ENCODE assay signal across 12 cellular contexts in genomic region chr7:155222046-155222445, GRCh38.
"Had no signal": no experiment of that assay in that cellular context is flagged by ENCODE, and none has a peak within 500 bp of the region (broad histone marks: within the 10 kb centered on the region; RNA-seq: fewer than 3 reads in every experiment).

No MANE protein-coding gene starts in this region.

- H3K36me3 Mint-ChIP-seq: activated naive CD4-positive, alpha-beta T cell treated with anti-CD3 and anti-CD28 coated beads, Interleukin-2, amount 50 U/mL, for 72 hours; immature natural killer cell had no signal

- H3K9me3 Mint-ChIP-seq: activated naive CD4-positive, alpha-beta T cell treated with anti-CD3 and anti-CD28 coated beads, Interleukin-2, amount 50 U/mL, for 72 hours; activated T-cell treated with anti-CD3 and anti-CD28 coated beads, Interleukin-2, amount 50 U/mL, for 4 hours; nephron; stimulated activated naive CD8-positive, alpha-beta T cell treated with anti-CD3 and anti-CD28 coated beads, Interleukin-15, Interleukin-2, amounts not matched to agents 100 ng/mL and 50 ng/mL, for 24 hours had no signal

- H3K4me1 Mint-ChIP-seq: immature natural killer cell had no signal

- DNase-seq: activated CD4-positive, CD25-positive, alpha-beta regulatory T cell; activated effector memory CD4-positive, alpha-beta T cell treated with anti-CD3 and anti-CD28 coated beads, Interleukin-2, amount 50 U/mL, for 16 hours; activated T-cell treated with anti-CD3 and anti-CD28 coated beads, Interleukin-2, amount 50 U/mL, for 4 hours; amygdala; foreskin keratinocyte; immature natural killer cell; mammary epithelial cell; stimulated activated CD4-positive, alpha-beta T cell treated with anti-CD3 and anti-CD28 coated beads, Interleukin-12 subunit alpha, Interleukin-12 subunit beta, amount 100 ng/mL, for 4 hours had no signal

- ATAC-seq: activated naive CD4-positive, alpha-beta T cell treated with anti-CD3 and anti-CD28 coated beads, Interleukin-2, amount 50 U/mL, for 72 hours; esophagus mucosa had no signal

- H3K4me3 Mint-ChIP-seq: activated T-cell treated with anti-CD3 and anti-CD28 coated beads, Interleukin-2, amount 50 U/mL, for 4 hours; immature natural killer cell; nephron; stimulated activated naive CD8-positive, alpha-beta T cell treated with anti-CD3 and anti-CD28 coated beads, Interleukin-15, Interleukin-2, amounts not matched to agents 100 ng/mL and 50 ng/mL, for 24 hours had no signal

- H3K27ac Mint-ChIP-seq: activated naive CD4-positive, alpha-beta T cell treated with anti-CD3 and anti-CD28 coated beads, Interleukin-2, amount 50 U/mL, for 72 hours; stimulated activated naive CD8-positive, alpha-beta T cell treated with anti-CD3 and anti-CD28 coated beads, Interleukin-15, Interleukin-2, amounts not matched to agents 100 ng/mL and 50 ng/mL, for 24 hours had no signal
